ENCODE assay signal across 9 cellular contexts in the genomic region with DNA sequence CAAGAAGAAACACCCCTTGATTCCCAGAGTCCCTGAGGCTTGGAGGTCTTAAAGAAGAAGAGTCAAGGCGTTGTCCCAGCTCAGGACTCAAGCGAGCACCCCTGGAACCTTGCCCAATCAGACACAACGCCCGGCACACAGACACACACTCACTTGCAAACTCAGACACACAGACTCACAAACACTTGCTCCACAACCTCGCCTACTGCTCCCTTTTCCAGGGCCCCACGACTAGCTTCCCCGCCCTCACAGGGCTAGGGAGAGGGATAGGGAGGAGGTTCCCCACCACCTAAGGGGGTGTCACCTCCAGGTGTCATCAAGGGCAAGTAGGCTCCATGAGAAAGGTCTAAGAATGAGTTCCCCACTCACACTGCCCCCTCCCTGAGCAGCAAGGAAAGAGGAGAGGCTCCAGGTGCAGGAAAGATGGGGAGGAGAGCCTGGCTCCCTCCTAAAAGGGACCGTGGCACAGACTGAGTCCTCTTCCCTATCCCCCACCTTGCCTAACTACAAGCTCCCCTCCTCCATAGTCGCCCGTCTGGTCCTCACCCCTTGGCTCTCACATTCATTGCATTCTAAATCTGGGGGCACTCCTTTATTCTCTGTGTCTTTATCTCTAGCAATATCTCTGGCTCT. TPM values are rescaled to one million over a fixed set of nuclear protein-coding genes. Genes with fewer than 3 reads are reported as not detected.
DNase-seq lines count a peak whose midpoint lies in the region; ATAC-seq and TF ChIP-seq lines count a peak whose summit lies in the region.
"Had no signal": no experiment of that assay in that cellular context is flagged by ENCODE, and none has a peak within 500 bp of the region (broad histone marks: within the 10 kb centered on the region; RNA-seq: fewer than 3 reads in every experiment).

No MANE protein-coding gene starts in this region.

- H3K4me2 ChIP-seq in DOHH2 (ENCODE audit: low read length) (peak overlapping the region; percentile 76), KMS-11 (peak overlapping the region; percentile 52)

- H3K27me3 Mint-ChIP-seq in osteocyte (ENCODE audit: unreplicated experiment): peaks cover 65% of the 10 kb centered on the region

- H3K27me3 ChIP-seq in DOHH2 (ENCODE audit: control insufficient read depth, low read length): peaks cover 60% of the 10 kb centered on the region
- H3K27me3 ChIP-seq in KMS-11 (ENCODE audit: insufficient read depth, low read depth): no peaks in the 10 kb centered on the region
- peaks cover 0 to 59% (median 34%) of the 10 kb centered on the region in 45 donors for H3K27me3 ChIP-seq in dorsolateral prefrontal cortex

- intact Hi-C loops in dorsolateral prefrontal cortex (cut with DNase I): no loop called here

- H3K27ac Mint-ChIP-seq in osteocyte (ENCODE audit: unreplicated experiment): no peak overlapping the region

- H3K9ac ChIP-seq in KMS-11: peak overlapping the region; percentile 56; the same call in 1 of the 2 replicates

- H3K9me3 Mint-ChIP-seq in osteocyte (ENCODE audit: unreplicated experiment): no peaks in the 10 kb centered on the region

- no peaks in the 10 kb centered on the region; the same call in 1 of the 2 replicates for H4K20me1 ChIP-seq in DOHH2 (ENCODE audit: control insufficient read depth, insufficient read depth, low read depth, low read length)
- no peaks in the 10 kb centered on the region for H4K20me1 ChIP-seq in KMS-11 (ENCODE audit: insufficient read depth)

- no peaks in the 10 kb centered on the region for H3K9me2 ChIP-seq in DOHH2 (replicated peaks; ENCODE audit: control insufficient read depth, low read length)

- peak overlapping the region; percentile 56 for H2AFZ ChIP-seq in KMS-11 (ENCODE audit: low read depth)

- H3K79me2 ChIP-seq in DOHH2 (ENCODE audit: control insufficient read depth, low read length) (no peaks in the 10 kb centered on the region), KMS-11 (ENCODE audit: insufficient read depth, low read depth) (no peaks in the 10 kb centered on the region)

- H3K4me3 ChIP-seq in DOHH2 (ENCODE audit: low read length): peak overlapping the region; percentile 66
- H3K4me3 ChIP-seq in KMS-11 (IDR thresholded peaks at IDR 0.05; ENCODE audit: insufficient read depth, low read depth, low read length): no peak overlapping the region
- H3K4me3 ChIP-seq in dorsolateral prefrontal cortex: peak overlapping the region in 58 of 59 donors; percentile 16 to 65 (median 49)
- H3K4me3 ChIP-seq: left lung had no signal

- no peak for TF ChIP-seq CTCF in DOHH2 (IDR thresholded peaks at IDR 0.05; ENCODE audit: low read depth, low read length, poor library complexity, severe bottlenecking)
- no peak for TF ChIP-seq CTCF in KMS-11 (conservative IDR thresholded peaks at IDR 0.05; ENCODE audit: low read depth, low read length)
- no peak for TF ChIP-seq CTCF in dorsolateral prefrontal cortex (IDR thresholded peaks at IDR 0.05 in 54 of 56, conservative IDR thresholded peaks at IDR 0.05 in 2 of 56; ENCODE audit: low read depth in 1 of 56, partially characterized antibody in 56 of 56)
- no peak for TF ChIP-seq CTCF in osteocyte (IDR thresholded peaks at IDR 0.05)

- no peaks in the 10 kb centered on the region; the same call in 1 of the 2 replicates for H3F3A ChIP-seq in DOHH2 (ENCODE audit: control insufficient read depth, insufficient read depth)

- ATAC-seq in GM18873 (IDR thresholded peaks at IDR 0.05; ENCODE audit: low FRiP score, unreplicated experiment) (no peak), GM21786 (IDR thresholded peaks at IDR 0.05; ENCODE audit: unreplicated experiment) (no peak)

- peaks cover 21% of the 10 kb centered on the region for H3K4me1 Mint-ChIP-seq in osteocyte (ENCODE audit: unreplicated experiment)

- no peaks in the 10 kb centered on the region for H3K36me3 ChIP-seq in DOHH2 (ENCODE audit: control insufficient read depth, low read length)
- H3K36me3 ChIP-seq in KMS-11 (ENCODE audit: insufficient read depth): no peaks in the 10 kb centered on the region
- H3K36me3 ChIP-seq: left lung had no signal

- H3K4me3 Mint-ChIP-seq in osteocyte (ENCODE audit: unreplicated experiment): peak overlapping the region; percentile 60

- DNase-seq in dorsolateral prefrontal cortex (no peak), osteocyte (ENCODE audit: extremely low spot score, unreplicated experiment) (no peak), middle frontal gyrus (ENCODE audit: extremely low spot score, low spot score) (no peak)
- DNase-seq: T-helper 9 cell had no signal

- H3K36me3 Mint-ChIP-seq in osteocyte (ENCODE audit: unreplicated experiment): no peaks in the 10 kb centered on the region

- H3K4me1 ChIP-seq in DOHH2 (ENCODE audit: control insufficient read depth, low read length) (peaks cover 35% of the 10 kb centered on the region), KMS-11 (ENCODE audit: low read depth, poor library complexity, severe bottlenecking) (peaks cover 40% of the 10 kb centered on the region)

- no peaks in the 10 kb centered on the region for H3K9me3 ChIP-seq in DOHH2 (ENCODE audit: control insufficient read depth, insufficient read depth, low read length)
- H3K9me3 ChIP-seq: left lung had no signal

- H3K27ac ChIP-seq in DOHH2 (ENCODE audit: low read depth, low read length) (no peak overlapping the region), KMS-11 (no peak overlapping the region), dorsolateral prefrontal cortex (peak overlapping the region in 8 of 59 donors; percentile 7 to 63 (median 36))
- H3K27ac ChIP-seq: left lung had no signal

RNA-seq across cellular contexts. Expression of gene WNT10B, which starts 0.7 kb away (rescaled TPM):
- total RNA-seq in dorsolateral prefrontal cortex (10 to 100 TPM in 117 of 120 experiments, 1 to 10 TPM in 3; 4.9 to 30.8 (median 18.4) TPM), osteocyte (not detected in 2 replicates)

RNA-seq across cellular contexts. Expression of gene WNT1, which starts 7.3 kb away (rescaled TPM):
- total RNA-seq in dorsolateral prefrontal cortex (under 1 TPM in 6 of 120 experiments, not detected in 114; 0.43 to 0.67 (median 0.55) TPM), osteocyte (not detected in 2 replicates)
- total RNA-seq: left lung had no signal

RNA-seq across cellular contexts. Expression of gene ARF3, which starts 13.5 kb away (rescaled TPM):
- total RNA-seq in dorsolateral prefrontal cortex (100 to 1,000 TPM; 265 to 726 (median 526) TPM), osteocyte (138 and 144 TPM in 2 replicates)

RNA-seq across cellular contexts. Expression of gene DDN, which starts 28.4 kb away (rescaled TPM):
- 100 to 1,000 TPM in 112 of 120 experiments, 10 to 100 TPM in 8; 34.2 to 277 (median 160) TPM for total RNA-seq in dorsolateral prefrontal cortex
- total RNA-seq in osteocyte: 0.08 and 0.26 TPM in 2 replicates

RNA-seq across cellular contexts. Expression of gene FKBP11, which starts 45.5 kb away (rescaled TPM):
- 10 to 100 TPM; 12.6 to 42.0 (median 28.8) TPM for total RNA-seq in dorsolateral prefrontal cortex
- 16.2 and 16.4 TPM in 2 replicates for total RNA-seq in osteocyte
